ENCODE assay signal across 19 cellular contexts in the genomic region with DNA sequence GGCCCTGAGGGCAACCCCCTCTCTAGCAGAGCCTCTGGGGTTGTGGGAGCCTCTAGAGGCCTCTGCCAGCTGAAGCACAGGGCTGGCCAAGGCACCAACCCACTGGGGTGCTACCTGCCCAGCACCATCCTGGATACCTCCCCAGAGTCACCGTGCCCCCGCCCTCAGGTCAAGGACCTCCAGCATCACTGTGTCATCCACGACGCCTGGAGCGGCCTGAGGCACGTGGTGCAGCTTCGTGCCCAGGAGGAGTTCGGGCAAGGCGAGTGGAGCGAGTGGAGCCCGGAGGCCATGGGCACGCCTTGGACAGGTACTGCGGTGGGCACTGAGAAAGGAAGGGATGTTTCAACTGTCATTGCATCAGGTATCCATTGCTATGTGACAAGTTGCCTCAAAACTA.
"Had no signal": no experiment of that assay in that cellular context is flagged by ENCODE, and none has a peak within 500 bp of the region (broad histone marks: within the 10 kb centered on the region; RNA-seq: fewer than 3 reads in every experiment).

No MANE protein-coding gene starts in this region.

- H3K9me3 Mint-ChIP-seq: activated CD4-positive, alpha-beta T cell treated with anti-CD3 and anti-CD28 coated beads, Interleukin-2, amount 10 ng/mL, durations not matched to agents 24 days and 14 days; effector memory CD8-positive, alpha-beta T cell; nephron; stimulated activated effector memory CD8-positive, alpha-beta T cell treated with anti-CD3 and anti-CD28 coated beads, Interleukin-12 subunit alpha, Interleukin-12 subunit beta, amount 100 ng/mL, for 72 hours; T-helper 2 cell treated with Interferon-gamma antibody and Interleukin-4, amounts not matched to agents 5 μg/mL and 100 μg/mL, for 36 hours; type B pancreatic cell had no signal

- H3K4me3 Mint-ChIP-seq: activated CD4-positive, alpha-beta T cell treated with anti-CD3 and anti-CD28 coated beads, Interleukin-2, amount 10 ng/mL, durations not matched to agents 24 days and 14 days; effector memory CD8-positive, alpha-beta T cell; nephron; stimulated activated effector memory CD8-positive, alpha-beta T cell treated with anti-CD3 and anti-CD28 coated beads, Interleukin-12 subunit alpha, Interleukin-12 subunit beta, amount 100 ng/mL, for 72 hours; T-helper 2 cell treated with Interferon-gamma antibody and Interleukin-4, amounts not matched to agents 5 μg/mL and 100 μg/mL, for 36 hours; type B pancreatic cell had no signal

- H3K4me3 ChIP-seq: SJSA1 had no signal

- H3K27me3 ChIP-seq: SJSA1 had no signal

- H3K27ac ChIP-seq: epithelial cell of prostate, SJSA1 had no signal

- H3K27ac Mint-ChIP-seq: activated CD4-positive, alpha-beta T cell treated with anti-CD3 and anti-CD28 coated beads, Interleukin-2, amount 10 ng/mL, durations not matched to agents 24 days and 14 days; nephron; progenitor cell of endocrine pancreas; stimulated activated effector memory CD8-positive, alpha-beta T cell treated with anti-CD3 and anti-CD28 coated beads, Interleukin-12 subunit alpha, Interleukin-12 subunit beta, amount 100 ng/mL, for 72 hours; T-helper 2 cell treated with Interferon-gamma antibody and Interleukin-4, amounts not matched to agents 5 μg/mL and 100 μg/mL, for 36 hours; type B pancreatic cell had no signal

- H3K27me3 Mint-ChIP-seq: activated CD4-positive, alpha-beta T cell treated with anti-CD3 and anti-CD28 coated beads, Interleukin-2, amount 10 ng/mL, durations not matched to agents 24 days and 14 days; effector memory CD8-positive, alpha-beta T cell; type B pancreatic cell had no signal

- H3K9me3 ChIP-seq: SJSA1 had no signal

- DNase-seq: activated CD4-positive, alpha-beta T cell treated with anti-CD3 and anti-CD28 coated beads, Interleukin-2, amount 10 ng/mL, durations not matched to agents 24 days and 14 days; activated CD4-positive, CD25-positive, alpha-beta regulatory T cell; activated naive CD4-positive, alpha-beta T cell treated with Interleukin-2 at 50 U/mL for 16 hours; anterior cingulate cortex; dermis blood vessel endothelial cell; effector memory CD8-positive, alpha-beta T cell; hippocampal formation; kidney; mesendoderm; stimulated activated CD4-positive, alpha-beta T cell treated with anti-CD3 and anti-CD28 coated beads, Interleukin-2, amount 100 ng/mL, for 24 hours; SW 1271 had no signal

- H3K36me3 Mint-ChIP-seq: type B pancreatic cell had no signal

- ATAC-seq: effector memory CD8-positive, alpha-beta T cell; sciatic nerve; stimulated activated effector memory CD8-positive, alpha-beta T cell treated with anti-CD3 and anti-CD28 coated beads, Interleukin-12 subunit alpha, Interleukin-12 subunit beta, amount 100 ng/mL, for 72 hours had no signal
